ENCODE assay signal across 28 cellular contexts in the genomic region with DNA sequence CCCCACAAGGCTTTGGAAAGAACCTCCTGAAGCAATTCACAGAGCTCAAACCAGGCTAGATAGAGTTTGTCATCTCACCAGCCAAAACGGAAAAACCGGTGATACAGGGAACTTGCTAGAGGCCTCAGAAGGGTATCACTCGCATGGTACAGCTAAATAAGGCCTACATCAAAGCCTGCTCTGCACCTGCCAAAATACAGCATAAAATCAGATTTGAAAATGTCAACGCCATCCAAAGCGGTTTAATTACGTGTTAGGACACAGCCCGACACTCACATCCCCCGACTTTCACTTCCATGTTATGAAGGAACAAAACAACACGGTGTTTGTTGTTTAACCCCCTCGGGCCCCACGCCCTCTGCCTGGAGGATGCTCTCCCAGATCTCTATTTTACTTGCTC.
DNase-seq lines count a peak whose midpoint lies in the region; ATAC-seq, FAIRE-seq and TF ChIP-seq lines count a peak whose summit lies in the region.
"Had no signal": no experiment of that assay in that cellular context is flagged by ENCODE, and none has a peak within 500 bp of the region (broad histone marks: within the 10 kb centered on the region; RNA-seq: fewer than 3 reads in every experiment).

No MANE protein-coding gene starts in this region.

- peaks cover 10% of the 10 kb centered on the region for H3K4me1 ChIP-seq in OCI-LY7 (ENCODE audit: insufficient read depth, low read length, poor library complexity, severe bottlenecking)
- H3K4me1 ChIP-seq: testis had no signal

- peak; percentile 52 for ATAC-seq in HG02885 (IDR thresholded peaks at IDR 0.05; ENCODE audit: poor library complexity, unreplicated experiment)
- peak; percentile 34 for ATAC-seq in memory B cell (ENCODE audit: low read depth)
- no peak for ATAC-seq in GM21515 (IDR thresholded peaks at IDR 0.05; ENCODE audit: unreplicated experiment)
- ATAC-seq: activated T-cell treated with anti-CD3 and anti-CD28 coated beads, Interleukin-2, amount 50 U/mL, for 72 hours; mucosa of descending colon; Panc1 had no signal

- no peaks in the 10 kb centered on the region for H3K9me2 ChIP-seq in OCI-LY7 (ENCODE audit: insufficient read depth, low read length)

- no peak overlapping the region for H3K27ac ChIP-seq in OCI-LY7 (ENCODE audit: low read depth, low read length, poor library complexity, severe bottlenecking)
- H3K27ac ChIP-seq: epithelial cell of prostate, hepatocyte, SJCRH30, testis had no signal

- H2AFZ ChIP-seq in OCI-LY7 (ENCODE audit: low read length): peak overlapping the region; percentile 68
- H2AFZ ChIP-seq: hepatocyte had no signal

- no peaks in the 10 kb centered on the region for H4K20me1 ChIP-seq in OCI-LY7 (ENCODE audit: insufficient read depth, low read length)

- H3K4me2 ChIP-seq in OCI-LY7 (ENCODE audit: low read length): peak overlapping the region; percentile 43
- H3K4me2 ChIP-seq: hepatocyte had no signal

- H3K4me3 Mint-ChIP-seq in memory B cell: no peak overlapping the region
- H3K4me3 Mint-ChIP-seq: activated T-cell treated with anti-CD3 and anti-CD28 coated beads, Interleukin-2, amount 50 U/mL, for 72 hours; CD14-positive monocyte; immature natural killer cell; T-helper 1 cell treated with Interleukin-12 subunit alpha and Interleukin-12 subunit beta and Interleukin-4 antibody, amounts not matched to agents 30 μg/mL and 1 μg/mL, for 36 hours had no signal

- CTCF ChIA-PET in OCI-LY7 (lab: Charles Lee; ENCODE audit: unreplicated experiment): no interaction called here

- FAIRE-seq in GM12892 (lab: Jason Lieb, UNC): peak; percentile 63
- FAIRE-seq: GM18507 had no signal

- H3K27ac Mint-ChIP-seq in memory B cell: no peak overlapping the region
- H3K27ac Mint-ChIP-seq: activated T-cell treated with anti-CD3 and anti-CD28 coated beads, Interleukin-2, amount 50 U/mL, for 72 hours; immature natural killer cell; T-helper 1 cell treated with Interleukin-12 subunit alpha and Interleukin-12 subunit beta and Interleukin-4 antibody, amounts not matched to agents 30 μg/mL and 1 μg/mL, for 36 hours had no signal

- intact Hi-C loops in OCI-LY7 (cut with micrococcal nuclease; ENCODE audit: unreplicated experiment): loop anchor here (2.0 kb wide), 2 partner anchors 16 to 66 kb away; partner anchors contain the start of gene MAPK10

- peaks cover 2% of the 10 kb centered on the region for H3K27me3 Mint-ChIP-seq in memory B cell
- H3K27me3 Mint-ChIP-seq: progenitor cell of endocrine pancreas had no signal

- no peaks in the 10 kb centered on the region for H3K9me3 ChIP-seq in OCI-LY7 (ENCODE audit: low read length)
- H3K9me3 ChIP-seq: mucosa of descending colon, SJCRH30, testis had no signal

- DNase-seq in GM12892 (ENCODE audit: insufficient read length) (no peak), OCI-LY7 (ENCODE audit: low spot score) (peak; percentile 40), memory B cell (ENCODE audit: low spot score in 2 of 2) (no peak), inferior parietal cortex (ENCODE audit: extremely low spot score) (no peak), NCI-H2029 treated with DMSO at 0.1 percent for 48 hours (lab: John Stamatoyannopoulos, UW) (no peak)
- DNase-seq in stimulated activated CD8-positive, alpha-beta memory T cell treated with anti-CD3 and anti-CD28 coated beads, Interleukin-4, amount 100 ng/mL, for 48 hours: no peak
- DNase-seq: activated CD4-positive, alpha-beta T cell treated with anti-CD3 and anti-CD28 coated beads for 48 hours; activated naive CD4-positive, alpha-beta T cell treated with anti-CD3 and anti-CD28 coated beads, Interleukin-2, amount 50 U/mL, for 16 hours; activated T-cell treated with anti-CD3 and anti-CD28 coated beads, Interleukin-2, amount 50 U/mL, for 72 hours; anterior cingulate cortex; caudate nucleus; dorsolateral prefrontal cortex; EL; foreskin fibroblast; immature natural killer cell; mucosa of descending colon; NCI-H526 treated with DMSO at 0.1 percent for 48 hours; SJCRH30; testis had no signal

- H3K9me3 Mint-ChIP-seq in memory B cell: no peaks in the 10 kb centered on the region
- H3K9me3 Mint-ChIP-seq: activated T-cell treated with anti-CD3 and anti-CD28 coated beads, Interleukin-2, amount 50 U/mL, for 72 hours; T-helper 1 cell treated with Interleukin-12 subunit alpha and Interleukin-12 subunit beta and Interleukin-4 antibody, amounts not matched to agents 30 μg/mL and 1 μg/mL, for 36 hours had no signal

- H3K36me3 ChIP-seq in OCI-LY7 (ENCODE audit: insufficient read depth, low read length): no peaks in the 10 kb centered on the region
- H3K36me3 ChIP-seq: SJCRH30 had no signal

- peaks cover 3% of the 10 kb centered on the region for H3K4me1 Mint-ChIP-seq in memory B cell
- H3K4me1 Mint-ChIP-seq: CD14-positive monocyte, immature natural killer cell had no signal

- no TSS peak for BruUV-seq in OCI-LY7 (replicated peaks; lab: Mats Ljungman, UMichigan)

- TF ChIP-seq POLR2A in GM12892 (IDR thresholded peaks at IDR 0.05; ENCODE audit: low read depth, low read length): no peak

- H3K36me3 Mint-ChIP-seq in memory B cell: no peaks in the 10 kb centered on the region
- H3K36me3 Mint-ChIP-seq: CD14-positive monocyte, immature natural killer cell had no signal

- no peak overlapping the region for H3K4me3 ChIP-seq in OCI-LY7 (ENCODE audit: low read depth, low read length, poor library complexity, severe bottlenecking)
- H3K4me3 ChIP-seq: hepatocyte, mucosa of descending colon, SJCRH30, testis had no signal

- no peak for TF ChIP-seq CTCF in OCI-LY7 (conservative IDR thresholded peaks at IDR 0.05; ENCODE audit: low read length)

- POLR2A ChIA-PET in OCI-LY7 (lab: Charles Lee): interaction anchor here (0.7 to 2.8 kb wide), 11 partner anchors 9 to 104 kb away, joined by 3 to 26 read pairs (median 5); partner anchors contain the start of gene MAPK10

- H3K79me2 ChIP-seq in OCI-LY7 (ENCODE audit: insufficient read depth, low read depth, low read length): no peaks in the 10 kb centered on the region
- H3K79me2 ChIP-seq: hepatocyte had no signal
